Comparison of ENCODE assay signal across 8 cellular contexts in the genomic region with DNA sequence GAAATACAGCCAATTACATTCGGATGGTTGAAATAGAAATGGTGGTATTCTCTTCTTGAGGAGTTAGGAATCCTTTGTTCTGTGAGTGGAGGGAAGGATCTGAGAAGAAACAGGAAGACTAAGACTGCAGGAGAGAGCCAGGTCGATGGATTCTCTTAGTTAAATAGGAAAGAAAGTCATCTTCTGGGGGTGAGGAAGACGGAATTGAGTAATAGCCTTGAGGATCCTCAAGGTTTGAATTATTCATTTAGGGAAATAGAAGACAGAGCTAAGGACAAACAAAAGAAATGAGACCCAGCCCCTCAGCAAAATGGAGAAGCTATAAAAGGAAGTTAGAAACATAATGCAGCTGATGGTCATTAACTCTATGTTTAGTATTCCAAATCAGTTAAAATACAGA. TPM values are rescaled to one million over a fixed set of nuclear protein-coding genes. Genes with fewer than 3 reads are reported as not detected.
A peak's percentile ranks its signal among the peaks of the same experiment; 100 is the strongest.
DNase-seq lines count a peak whose midpoint lies in the region; ATAC-seq, FAIRE-seq and TF ChIP-seq lines count a peak whose summit lies in the region.

No MANE protein-coding gene starts in this region.

- H4K20me1 ChIP-seq in K562 (replicated peaks; ENCODE audit: control insufficient read depth, insufficient read depth, low read length): peaks cover 21% of the 10 kb centered on the region

- in situ Hi-C loops in K562 (cut with MboI): no loop called here

- H2AFZ ChIP-seq in ACC112 (ENCODE audit: low read length, unreplicated experiment) (no peak overlapping the region), K562 (ENCODE audit: low read depth, low read length) (no peak overlapping the region)

- no peaks in the 10 kb centered on the region for H3K27me3 ChIP-seq in ACC112 (ENCODE audit: insufficient read depth, low read length)
- H3K27me3 ChIP-seq in HUES64 (ENCODE audit: insufficient read depth, low read length): no peaks in the 10 kb centered on the region
- H3K27me3 ChIP-seq in K562 (ENCODE audit: control insufficient read depth in 2 of 2, insufficient read depth in 2 of 2, low read length in 2 of 2): no peaks in the 10 kb centered on the region
- H3K27me3 ChIP-seq in lower lobe of right lung (ENCODE audit: low read depth): no peaks in the 10 kb centered on the region

- no peak for TF ChIP-seq CTCF in K562 (IDR thresholded peaks at IDR 0.05 in 2 of 3, conservative IDR thresholded peaks at IDR 0.05 in 1 of 3; ENCODE audit: insufficient read depth in 2 of 3, low read depth in 1 of 3, low read length in 3 of 3)
- TF ChIP-seq CTCF in lower lobe of right lung (IDR thresholded peaks at IDR 0.05): no peak

- H3K27ac ChIP-seq in ACC112 (ENCODE audit: low read depth, low read length) (peak overlapping the region; percentile 97), HUES64 (ENCODE audit: low read depth, low read length) (peak overlapping the region; percentile 53), K562 (ENCODE audit: extremely low read depth, low read depth, low read length) (peak overlapping the region; percentile 98), lower lobe of right lung (peak overlapping the region; percentile 99)

- no peak for TF ChIP-seq RAD21 in K562 (CRISPR knock-in tag; conservative IDR thresholded peaks at IDR 0.05 in 1 of 2, IDR thresholded peaks at IDR 0.05 in 1 of 2)

- TF ChIP-seq EP300 in K562 (IDR thresholded peaks at IDR 0.05; ENCODE audit: low read length): no peak

- no peak for FAIRE-seq in K562 (lab: Jason Lieb, UNC)

- DNase-seq in K562 (ENCODE audit: extremely low read depth in 1 of 4, low spot score in 3 of 4) (no peak), lower lobe of right lung (no peak)
- DNase-seq in stimulated activated CD4-positive, alpha-beta T cell treated with anti-CD3 and anti-CD28 coated beads, Interleukin-2, amount 100 ng/mL, for 24 hours: no peak

- H3K9me1 ChIP-seq in K562 (ENCODE audit: control insufficient read depth, insufficient read depth, low read length): no peaks in the 10 kb centered on the region

- WGBS in HUES64: 3% methylated on average over 3 of the region's 3 CpGs
- WGBS in K562 (ENCODE audit: insufficient coverage, low coverage, missing lambda C conversion rate): 6% methylated on average over 3 of the region's 3 CpGs

- no peaks in the 10 kb centered on the region for H3K36me3 ChIP-seq in ACC112 (ENCODE audit: insufficient read depth, low read length)
- H3K36me3 ChIP-seq in HUES64 (ENCODE audit: insufficient read depth, low read length): no peaks in the 10 kb centered on the region; the same call in 1 of the 2 replicates
- peaks cover 11% of the 10 kb centered on the region; the same call in 1 of the 3 replicates for H3K36me3 ChIP-seq in K562 (ENCODE audit: control insufficient read depth, insufficient read depth, low read length)
- H3K36me3 ChIP-seq in lower lobe of right lung: no peaks in the 10 kb centered on the region

- H3K79me2 ChIP-seq in ACC112 (ENCODE audit: control insufficient read depth, insufficient read depth, low read length, unreplicated experiment) (peaks cover 62% of the 10 kb centered on the region), K562 (ENCODE audit: control insufficient read depth, insufficient read depth, low read length) (peaks cover 64% of the 10 kb centered on the region)

- ATAC-seq in K562 (no peak), lower lobe of right lung (no peak), GM18498 (IDR thresholded peaks at IDR 0.05; ENCODE audit: unreplicated experiment) (no peak), GM18868 (IDR thresholded peaks at IDR 0.05; ENCODE audit: unreplicated experiment) (no peak), HG03521 (IDR thresholded peaks at IDR 0.05; ENCODE audit: unreplicated experiment) (no peak)

- H3K4me3 ChIP-seq in ACC112 (ENCODE audit: low read depth, low read length): peak overlapping the region; percentile 83
- peak overlapping the region; percentile 80 for H3K4me3 ChIP-seq in HUES64 (ENCODE audit: low read length)
- peak overlapping the region; percentile 70 for H3K4me3 ChIP-seq in K562
- H3K4me3 ChIP-seq in lower lobe of right lung: peak overlapping the region; percentile 72

- intact Hi-C loops in K562 (cut with micrococcal nuclease): loop anchor here (1.0 to 5.0 kb wide), 2 partner anchors 42 to 147 kb away; a partner anchor contains a TSS
- intact Hi-C loops in lower lobe of right lung (cut with DNase I): no loop called here

- H3K4me1 ChIP-seq in ACC112 (ENCODE audit: control insufficient read depth, insufficient read depth, low read length, unreplicated experiment) (peaks cover 16% of the 10 kb centered on the region), HUES64 (ENCODE audit: insufficient read depth, low read length) (peaks cover 19% of the 10 kb centered on the region), K562 (replicated peaks in 1 of 2; ENCODE audit: control insufficient read depth in 2 of 2, insufficient read depth in 2 of 2, low read length in 2 of 2) (peaks cover 0 to 27% of the 10 kb centered on the region in 2 experiments; a peak in 3 of 5 replicates), lower lobe of right lung (peaks cover 59% of the 10 kb centered on the region)

- CTCF ChIA-PET in K562 (lab: Yijun Ruan, JAX; ENCODE audit: low intra/inter-chr PET ratio): interaction anchor here (1.2 kb wide), 1 partner anchor 9 kb away, joined by 3 read pairs; no protein-coding TSS in a partner anchor

- H3K9me3 ChIP-seq in HUES64 (ENCODE audit: insufficient read depth, low read depth, low read length) (no peaks in the 10 kb centered on the region), K562 (replicated peaks; ENCODE audit: control insufficient read depth, insufficient read depth, low read depth, low read length) (no peaks in the 10 kb centered on the region), lower lobe of right lung (no peaks in the 10 kb centered on the region)

- no TSS peak for BruUV-seq in K562 (replicated peaks; lab: Mats Ljungman, UMichigan)

- TF ChIP-seq POLR2A in K562 (conservative IDR thresholded peaks at IDR 0.05): no peak

- H3K9ac ChIP-seq in HUES64 (ENCODE audit: low read depth, low read length) (peak overlapping the region; percentile 70), K562 (ENCODE audit: insufficient read depth in 1 of 2, low read depth in 2 of 2, low read length in 2 of 2) (peak overlapping the region; percentile 68 to 94; a peak in 3 of 4 replicates)

- H3K4me2 ChIP-seq in K562 (ENCODE audit: insufficient read depth, low read length): peak overlapping the region; percentile 97

- POLR2A ChIA-PET in K562 (lab: Yijun Ruan, JAX): interaction anchor here (1.5 to 1.9 kb wide), 3 partner anchors 10 to 34 kb away, joined by 4 to 7 read pairs (median 5); no protein-coding TSS in a partner anchor

RNA-seq across cellular contexts. Expression of a gene that starts 1.8 kb away (rescaled TPM):
- polyA plus RNA-seq in HUES64 (2013, experiment 1 of 2): 165 TPM
- polyA plus RNA-seq in HUES64 (2013, experiment 2 of 2): 183 TPM
- 58.1 and 78.2 TPM in 2 replicates for total RNA-seq in K562 (2011; cell fraction: chromatin; rRNA removed; ENCODE audit: low replicate concordance)
- total RNA-seq in K562 (2011; cell fraction: nucleolus; rRNA removed): 57.9 and 60.0 TPM in 2 replicates
- total RNA-seq in K562 (2011; cell fraction: nucleoplasm; rRNA removed): 87.9 and 89.5 TPM in 2 replicates
- total RNA-seq in K562 (2014; rRNA removed) (13.4 and 18.7 TPM in 2 replicates), K562 (2014; rRNA removed; fragmentation: Illumina TruSeq; extraction: Trizol) (23.2 and 31.2 TPM in 2 replicates), K562 (2015; rRNA removed; fragmentation: Illumina TruSeq; extraction: Trizol) (31.0 and 31.3 TPM in 2 replicates), K562 (2021) (45.1 and 46.0 TPM in 2 replicates), lower lobe of right lung (223 TPM)
- polyA plus RNA-seq in K562 (2011; rRNA removed) (139 and 167 TPM in 2 replicates), K562 (2014; fragmentation: Illumina TruSeq; extraction: Trizol) (53.9 and 64.5 TPM in 2 replicates), K562 (2014; fragmentation: Nextera tagmentation; extraction: Ambion mirVana) (100 to 1,000 TPM; 141 to 157 TPM), K562 (2014; rRNA removed) (50.1 and 64.3 TPM in 2 replicates)
- 50.0 and 148 TPM in 2 replicates for polyA plus RNA-seq in K562 (2011; cell fraction: cytosol; rRNA removed)
- polyA plus RNA-seq in K562 (2011; cell fraction: nucleus; rRNA removed): 31.2 and 52.6 TPM in 2 replicates
- 55.6 and 56.3 TPM in 2 replicates for polyA plus RNA-seq in K562 (2012)
- 76.5 and 97.3 TPM in 2 replicates for polyA minus RNA-seq in K562 (2011; rRNA and poly(A)+ RNA removed)
- 21.9 and 33.3 TPM in 2 replicates for polyA minus RNA-seq in K562 (2011; cell fraction: cytosol; rRNA and poly(A)+ RNA removed)
- polyA minus RNA-seq in K562 (2011; cell fraction: nucleus; rRNA and poly(A)+ RNA removed): 15.9 and 29.5 TPM in 2 replicates

RNA-seq across cellular contexts. Expression of a gene that starts 37.2 kb away (rescaled TPM):
- polyA plus RNA-seq in HUES64 (2013, experiment 1 of 2): 6.5 TPM
- polyA plus RNA-seq in HUES64 (2013, experiment 2 of 2): 7.1 TPM
- total RNA-seq in K562 (2011; cell fraction: chromatin; rRNA removed; ENCODE audit: low replicate concordance): not detected in 2 replicates
- total RNA-seq in K562 (2011; cell fraction: nucleolus; rRNA removed): not detected in 2 replicates
- not detected in 2 replicates for total RNA-seq in K562 (2011; cell fraction: nucleoplasm; rRNA removed)
- total RNA-seq in K562 (2014; rRNA removed): not detected in 2 replicates
- total RNA-seq in K562 (2014; rRNA removed; fragmentation: Illumina TruSeq; extraction: Trizol): not detected in 2 replicates
- not detected in 2 replicates for total RNA-seq in K562 (2015; rRNA removed; fragmentation: Illumina TruSeq; extraction: Trizol)
- total RNA-seq in K562 (2021): not detected in 2 replicates
- not detected in 2 replicates for polyA plus RNA-seq in K562 (2011; rRNA removed)
- 0.04 TPM in 1 of 2 replicates, not detected in the other for polyA plus RNA-seq in K562 (2011; cell fraction: cytosol; rRNA removed)
- not detected in 2 replicates for polyA plus RNA-seq in K562 (2011; cell fraction: nucleus; rRNA removed)
- not detected in 2 replicates for polyA plus RNA-seq in K562 (2012)
- not detected in 2 replicates for polyA plus RNA-seq in K562 (2014; fragmentation: Illumina TruSeq; extraction: Trizol)
- not detected for polyA plus RNA-seq in K562 (2014; fragmentation: Nextera tagmentation; extraction: Ambion mirVana)
- polyA plus RNA-seq in K562 (2014; rRNA removed): 0.30 TPM in 1 of 2 replicates, not detected in the other
- not detected in 2 replicates for polyA minus RNA-seq in K562 (2011; rRNA and poly(A)+ RNA removed)
- polyA minus RNA-seq in K562 (2011; cell fraction: cytosol; rRNA and poly(A)+ RNA removed): not detected in 2 replicates
- not detected in 2 replicates for polyA minus RNA-seq in K562 (2011; cell fraction: nucleus; rRNA and poly(A)+ RNA removed)
- 8.1 TPM for total RNA-seq in lower lobe of right lung

RNA-seq across cellular contexts. Expression of a gene that starts 59.7 kb away (rescaled TPM):
- polyA plus RNA-seq in HUES64 (2013, experiment 1 of 2): 13.2 TPM
- 14.1 TPM for polyA plus RNA-seq in HUES64 (2013, experiment 2 of 2)
- 6.3 and 26.2 TPM in 2 replicates for total RNA-seq in K562 (2011; cell fraction: chromatin; rRNA removed; ENCODE audit: low replicate concordance)
- total RNA-seq in K562 (2011; cell fraction: nucleolus; rRNA removed): 2.8 and 4.2 TPM in 2 replicates
- 7.7 and 10.5 TPM in 2 replicates for total RNA-seq in K562 (2011; cell fraction: nucleoplasm; rRNA removed)
- total RNA-seq in K562 (2014; rRNA removed): 5.5 and 6.4 TPM in 2 replicates
- total RNA-seq in K562 (2014; rRNA removed; fragmentation: Illumina TruSeq; extraction: Trizol): 12.3 and 13.1 TPM in 2 replicates
- total RNA-seq in K562 (2015; rRNA removed; fragmentation: Illumina TruSeq; extraction: Trizol): 8.6 and 10.5 TPM in 2 replicates
- 9.2 and 9.6 TPM in 2 replicates for total RNA-seq in K562 (2021)
- polyA plus RNA-seq in K562 (2011; rRNA removed): 7.0 and 9.5 TPM in 2 replicates
- polyA plus RNA-seq in K562 (2011; cell fraction: cytosol; rRNA removed): 1.6 and 3.3 TPM in 2 replicates
- polyA plus RNA-seq in K562 (2011; cell fraction: nucleus; rRNA removed): 9.1 and 10.2 TPM in 2 replicates
- polyA plus RNA-seq in K562 (2012): 3.3 and 4.2 TPM in 2 replicates
- 6.8 and 8.0 TPM in 2 replicates for polyA plus RNA-seq in K562 (2014; fragmentation: Illumina TruSeq; extraction: Trizol)
- 1 to 10 TPM; 3.3 to 6.7 TPM for polyA plus RNA-seq in K562 (2014; fragmentation: Nextera tagmentation; extraction: Ambion mirVana)
- 6.2 and 7.3 TPM in 2 replicates for polyA plus RNA-seq in K562 (2014; rRNA removed)
- polyA minus RNA-seq in K562 (2011; rRNA and poly(A)+ RNA removed): 22.3 and 25.7 TPM in 2 replicates
- polyA minus RNA-seq in K562 (2011; cell fraction: cytosol; rRNA and poly(A)+ RNA removed): 4.6 and 9.5 TPM in 2 replicates
- polyA minus RNA-seq in K562 (2011; cell fraction: nucleus; rRNA and poly(A)+ RNA removed): 7.5 and 10.8 TPM in 2 replicates
- total RNA-seq in lower lobe of right lung: 8.8 TPM
